ENCODE assay signal across 18 cellular contexts in the genomic region with DNA sequence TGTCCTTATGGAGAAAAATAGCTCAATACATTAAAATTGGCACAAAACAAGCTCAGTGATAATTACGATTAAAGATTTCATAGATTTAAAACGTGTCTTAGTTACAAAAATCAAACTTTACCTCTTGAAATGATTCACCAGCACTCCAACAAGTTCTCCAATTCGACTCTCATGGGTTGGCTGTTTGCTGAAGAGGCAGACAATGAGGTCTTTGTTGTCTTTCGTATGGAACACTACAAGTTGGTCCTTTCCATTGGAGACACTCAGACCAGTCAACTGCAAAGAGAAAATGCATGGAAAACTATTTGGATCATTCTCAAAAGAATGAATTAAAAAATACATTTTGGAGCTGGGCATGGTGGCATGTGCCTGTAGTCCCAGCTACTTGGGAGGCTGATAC.
A peak's percentile ranks its signal among the peaks of the same experiment; 100 is the strongest.
DNase-seq lines count a peak whose midpoint lies in the region.
"Had no signal": no experiment of that assay in that cellular context is flagged by ENCODE, and none has a peak within 500 bp of the region (broad histone marks: within the 10 kb centered on the region; RNA-seq: fewer than 3 reads in every experiment).

No MANE protein-coding gene starts in this region.

- H3K9me3 Mint-ChIP-seq in activated CD4-positive, alpha-beta T cell treated with anti-CD3 and anti-CD28 coated beads, Interleukin-2, amount 10 ng/mL, durations not matched to agents 24 days and 14 days: no peaks in the 10 kb centered on the region
- no peaks in the 10 kb centered on the region for H3K9me3 Mint-ChIP-seq in activated naive CD8-positive, alpha-beta T cell treated with anti-CD3 and anti-CD28 coated beads for 36 hours
- H3K9me3 Mint-ChIP-seq: CD4-positive, alpha-beta T cell; CD8-positive, alpha-beta memory T cell; HFFc6 had no signal

- H3K36me3 Mint-ChIP-seq in activated CD4-positive, alpha-beta T cell treated with anti-CD3 and anti-CD28 coated beads, Interleukin-2, amount 10 ng/mL, durations not matched to agents 24 days and 14 days (ENCODE audit: low read depth): no peaks in the 10 kb centered on the region
- no peaks in the 10 kb centered on the region for H3K36me3 Mint-ChIP-seq in activated naive CD8-positive, alpha-beta T cell treated with anti-CD3 and anti-CD28 coated beads for 36 hours
- H3K36me3 Mint-ChIP-seq: CD14-positive monocyte had no signal

- peaks cover 3% of the 10 kb centered on the region for H3K27me3 Mint-ChIP-seq in activated CD4-positive, alpha-beta T cell treated with anti-CD3 and anti-CD28 coated beads, Interleukin-2, amount 10 ng/mL, durations not matched to agents 24 days and 14 days
- H3K27me3 Mint-ChIP-seq in activated naive CD8-positive, alpha-beta T cell treated with anti-CD3 and anti-CD28 coated beads for 36 hours: no peaks in the 10 kb centered on the region
- H3K27me3 Mint-ChIP-seq: CD4-positive, alpha-beta T cell; CD8-positive, alpha-beta memory T cell had no signal

- DNase-seq in activated CD4-positive, alpha-beta T cell treated with anti-CD3 and anti-CD28 coated beads, Interleukin-2, amount 10 ng/mL, durations not matched to agents 24 days and 14 days: peak; percentile 12
- no peak for DNase-seq in activated CD4-positive, alpha-beta T cell treated with anti-CD3 and anti-CD28 coated beads for 48 hours
- DNase-seq in SK-MEL-5 (ENCODE audit: low read depth, low spot score): peak; percentile 56
- DNase-seq in globus pallidus (ENCODE audit: low spot score): peak; percentile 44
- DNase-seq in pons (ENCODE audit: low spot score): peak; percentile 53
- DNase-seq in activated gamma-delta T cell (lab: John Stamatoyannopoulos, UW): no peak
- DNase-seq in activated naive CD8-positive, alpha-beta T cell treated with anti-CD3 and anti-CD28 coated beads for 36 hours: no peak
- DNase-seq in MV-4-11 (lab: John Stamatoyannopoulos, UW): no peak
- DNase-seq: BE2C; Calu3; CD4-positive, alpha-beta T cell; CD8-positive, alpha-beta memory T cell; COR-L47; DMS53; DMS79 treated with DMSO at 0.1 percent for 48 hours; GOT3; HFFc6 had no signal

- no peak overlapping the region for H3K27ac Mint-ChIP-seq in activated CD4-positive, alpha-beta T cell treated with anti-CD3 and anti-CD28 coated beads, Interleukin-2, amount 10 ng/mL, durations not matched to agents 24 days and 14 days
- no peak overlapping the region for H3K27ac Mint-ChIP-seq in activated naive CD8-positive, alpha-beta T cell treated with anti-CD3 and anti-CD28 coated beads for 36 hours
- H3K27ac Mint-ChIP-seq: CD14-positive monocyte; CD4-positive, alpha-beta T cell; HFFc6 had no signal

- in situ Hi-C loops in SK-MEL-5 (cut with HindIII; ENCODE audit: low pct_unique_long_range_greater_than_20kb, low sequenced_read_pairs): no loop called here

- peaks cover 9% of the 10 kb centered on the region for H3K4me1 Mint-ChIP-seq in activated CD4-positive, alpha-beta T cell treated with anti-CD3 and anti-CD28 coated beads, Interleukin-2, amount 10 ng/mL, durations not matched to agents 24 days and 14 days
- H3K4me1 Mint-ChIP-seq in activated naive CD8-positive, alpha-beta T cell treated with anti-CD3 and anti-CD28 coated beads for 36 hours: peaks cover 13% of the 10 kb centered on the region

- intact Hi-C loops in activated CD4-positive, alpha-beta T cell treated with anti-CD3 and anti-CD28 coated beads, Interleukin-2, amount 10 ng/mL, durations not matched to agents 24 days and 14 days (cut with micrococcal nuclease): no loop called here

- no peak overlapping the region for H3K4me3 Mint-ChIP-seq in activated CD4-positive, alpha-beta T cell treated with anti-CD3 and anti-CD28 coated beads, Interleukin-2, amount 10 ng/mL, durations not matched to agents 24 days and 14 days
- H3K4me3 Mint-ChIP-seq in activated naive CD8-positive, alpha-beta T cell treated with anti-CD3 and anti-CD28 coated beads for 36 hours: no peak overlapping the region
- H3K4me3 Mint-ChIP-seq: CD14-positive monocyte; CD4-positive, alpha-beta T cell; CD8-positive, alpha-beta memory T cell; HFFc6 had no signal

Comparison
In these comparisons a context has a peak if more than half of its experiments do, and no peak if none do; other contexts are left out.
1. DNase-seq: peak in activated CD4-positive, alpha-beta T cell treated with anti-CD3 and anti-CD28 coated beads, Interleukin-2, amount 10 ng/mL, durations not matched to agents 24 days and 14 days (single experiment), SK-MEL-5 (single experiment), globus pallidus (single experiment) and pons (single experiment); none in activated CD4-positive, alpha-beta T cell treated with anti-CD3 and anti-CD28 coated beads for 48 hours (single experiment), activated gamma-delta T cell (single experiment), activated naive CD8-positive, alpha-beta T cell treated with anti-CD3 and anti-CD28 coated beads for 36 hours (single experiment) and MV-4-11 (single experiment).